ENCODE assay signal across 15 cellular contexts in the genomic region with DNA sequence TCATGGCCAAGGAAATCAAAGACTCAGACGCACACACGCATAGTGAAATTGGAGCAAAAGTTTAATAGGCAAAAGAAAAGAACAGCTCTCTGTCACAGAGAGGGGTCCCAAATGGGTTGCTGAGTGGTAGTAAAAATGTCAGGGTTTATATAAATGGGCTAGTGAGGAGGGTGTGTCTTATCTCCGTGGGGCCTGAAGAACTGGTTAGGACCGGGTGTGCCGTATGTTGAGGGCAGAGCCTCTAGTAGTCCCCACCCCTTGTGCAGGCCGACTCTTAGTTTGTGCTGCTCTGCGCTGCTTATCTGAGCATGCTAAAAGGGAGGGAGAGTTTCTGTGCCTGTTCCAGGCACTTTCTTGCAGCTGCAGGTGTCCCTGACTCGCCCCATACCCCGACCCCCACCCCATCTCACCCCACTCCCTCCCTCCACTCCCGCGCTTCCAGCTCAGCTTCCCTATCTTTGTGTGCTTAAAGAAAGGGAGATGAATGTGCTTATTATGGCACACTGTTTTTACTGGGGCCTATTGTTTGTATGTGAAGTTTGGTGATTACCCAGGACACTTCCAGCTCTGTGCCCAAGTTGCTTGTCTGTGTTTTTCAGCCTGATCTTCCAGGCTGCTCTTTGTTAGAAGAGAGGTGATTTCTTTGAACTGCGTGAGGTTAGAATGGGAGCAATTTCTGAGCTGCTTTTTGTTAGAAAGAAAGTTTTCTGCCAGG.
DNase-seq lines count a peak whose midpoint lies in the region; ATAC-seq and TF ChIP-seq lines count a peak whose summit lies in the region.
"Had no signal": no experiment of that assay in that cellular context is flagged by ENCODE, and none has a peak within 500 bp of the region (broad histone marks: within the 10 kb centered on the region; RNA-seq: fewer than 3 reads in every experiment).

No MANE protein-coding gene starts in this region.

- H3F3A ChIP-seq in GM23338 (replicated peaks; ENCODE audit: low read depth): no peaks in the 10 kb centered on the region

- no peak overlapping the region for H3K27ac ChIP-seq in GM23338 (ENCODE audit: low read depth)
- no peak overlapping the region for H3K27ac ChIP-seq in right lobe of liver
- H3K27ac ChIP-seq: heart right ventricle had no signal

- H3K4me1 ChIP-seq in GM23338 (ENCODE audit: insufficient read depth): 0 out of 2 replicates have a peak, but pooled peaks cover 4% of the 10 kb centered on the region
- no peaks in the 10 kb centered on the region for H3K4me1 ChIP-seq in right lobe of liver
- H3K4me1 ChIP-seq: heart right ventricle had no signal

- no peak overlapping the region for H3K4me3 ChIP-seq in GM23338
- H3K4me3 ChIP-seq in right lobe of liver: no peak overlapping the region
- H3K4me3 ChIP-seq: heart right ventricle had no signal

- H3K4me3 Mint-ChIP-seq in GM23338 (no peak overlapping the region), progenitor cell of endocrine pancreas (ENCODE audit: low read depth) (peak overlapping the region; percentile 41)
- H3K4me3 Mint-ChIP-seq: activated CD4-positive, alpha-beta T cell treated with anti-CD3 and anti-CD28 coated beads, Interleukin-2, amount 10 ng/mL, durations not matched to agents 7 days and 5 days; activated T-cell treated with anti-CD3 and anti-CD28 coated beads, Interleukin-2, amount 50 U/mL, for 4 hours had no signal

- no peaks in the 10 kb centered on the region for H3K27me3 ChIP-seq in GM23338 (ENCODE audit: insufficient read depth)
- no peaks in the 10 kb centered on the region for H3K27me3 ChIP-seq in right lobe of liver
- H3K27me3 ChIP-seq: heart right ventricle had no signal

- H3K79me2 ChIP-seq in GM23338 (replicated peaks; ENCODE audit: insufficient read depth): no peaks in the 10 kb centered on the region

- H3K9me3 ChIP-seq in right lobe of liver: no peaks in the 10 kb centered on the region

- H3K27me3 Mint-ChIP-seq in GM23338 (ENCODE audit: insufficient read depth, low read depth, poor library complexity): peaks cover 3% of the 10 kb centered on the region
- no peaks in the 10 kb centered on the region for H3K27me3 Mint-ChIP-seq in progenitor cell of endocrine pancreas
- H3K27me3 Mint-ChIP-seq: activated CD4-positive, alpha-beta T cell treated with anti-CD3 and anti-CD28 coated beads, Interleukin-2, amount 10 ng/mL, durations not matched to agents 7 days and 5 days had no signal

- H3K4me1 Mint-ChIP-seq in GM23338 (peaks cover 3% of the 10 kb centered on the region; the same call in 2 of the 3 replicates), progenitor cell of endocrine pancreas (ENCODE audit: low read depth) (peaks cover 27% of the 10 kb centered on the region)
- H3K4me1 Mint-ChIP-seq: activated CD4-positive, alpha-beta T cell treated with anti-CD3 and anti-CD28 coated beads, Interleukin-2, amount 10 ng/mL, durations not matched to agents 7 days and 5 days had no signal

- H3K9me3 Mint-ChIP-seq in GM23338: peaks cover 24% of the 10 kb centered on the region
- peaks cover 30% of the 10 kb centered on the region for H3K9me3 Mint-ChIP-seq in progenitor cell of endocrine pancreas (ENCODE audit: low read depth)

- intact Hi-C loops in right lobe of liver (cut with DNase I): loop anchor here in 1 of 2 donors (5.0 kb wide), 1 partner anchor 271 kb away; no protein-coding TSS in a partner anchor

- peak overlapping the region; percentile 40; the same call in 1 of the 2 replicates for H3K4me2 ChIP-seq in GM23338

- 0 out of 2 replicates have a peak, but pooled peaks cover 3% of the 10 kb centered on the region for H3K36me3 ChIP-seq in GM23338 (ENCODE audit: insufficient read depth)
- H3K36me3 ChIP-seq in right lobe of liver: no peaks in the 10 kb centered on the region
- H3K36me3 ChIP-seq: heart right ventricle had no signal

- TF ChIP-seq POLR2A in right lobe of liver (IDR thresholded peaks at IDR 0.05): no peak

- in situ Hi-C loops in G401 (cut with HindIII; ENCODE audit: low sequenced_read_pairs): no loop called here

- ATAC-seq in GM23338: peak; percentile 90
- no peak for ATAC-seq in right lobe of liver
- ATAC-seq: activated T-cell treated with anti-CD3 and anti-CD28 coated beads, Interleukin-2, amount 50 U/mL, for 4 hours; HCT116 had no signal

- peak overlapping the region; percentile 95 for H2AFZ ChIP-seq in GM23338

- H3K27ac Mint-ChIP-seq in GM23338 (0 out of 2 replicates have a peak overlapping the region, but pooled peaks have one; percentile 42), progenitor cell of endocrine pancreas (peak overlapping the region; percentile 97)
- H3K27ac Mint-ChIP-seq: activated CD4-positive, alpha-beta T cell treated with anti-CD3 and anti-CD28 coated beads, Interleukin-2, amount 10 ng/mL, durations not matched to agents 7 days and 5 days had no signal

- H3K36me3 Mint-ChIP-seq in GM23338 (ENCODE audit: low read depth) (peaks cover 14% of the 10 kb centered on the region; the same call in 2 of the 3 replicates), progenitor cell of endocrine pancreas (ENCODE audit: insufficient read depth) (peaks cover 12% of the 10 kb centered on the region)

- TF ChIP-seq CTCF in GM23338 (conservative IDR thresholded peaks at IDR 0.05; ENCODE audit: low read depth in 2 of 2) (no peak), progenitor cell of endocrine pancreas (IDR thresholded peaks at IDR 0.05; ENCODE audit: unreplicated experiment) (no peak), right lobe of liver (IDR thresholded peaks at IDR 0.05) (no peak)

- DNase-seq in GM23338 (ENCODE audit: low spot score) (peak; percentile 41), NCI-H748 treated with DMSO at 0.1 percent for 48 hours (lab: John Stamatoyannopoulos, UW) (peak; percentile 7), iPS-NIHi7 (ENCODE audit: extremely low spot score) (peak; percentile 13), progenitor cell of endocrine pancreas (ENCODE audit: low spot score, unreplicated experiment) (peak; percentile 41), G401 (ENCODE audit: low spot score) (no peak), SHP77 (lab: John Stamatoyannopoulos, UW) (no peak), right lobe of liver (no peak)
- DNase-seq in stimulated activated CD4-positive, alpha-beta T cell treated with anti-CD3 and anti-CD28 coated beads, Interleukin-4, amount 100 ng/mL, for 24 hours: no peak
- DNase-seq: activated CD4-positive, alpha-beta T cell treated with anti-CD3 and anti-CD28 coated beads, Interleukin-2, amount 10 ng/mL, durations not matched to agents 7 days and 5 days; activated T-cell treated with anti-CD3 and anti-CD28 coated beads, Interleukin-2, amount 50 U/mL, for 4 hours; heart right ventricle; NCI-H2081 treated with DMSO at 0.1 percent for 48 hours; SIG-M5; T-helper 9 cell had no signal

- WGBS in right lobe of liver (ENCODE audit: insufficient coverage, low coverage, low lambda C conversion rate, missing lambda C conversion rate): 76% methylated on average over 5 of the region's 12 CpGs

- H4K20me1 ChIP-seq in GM23338 (replicated peaks; ENCODE audit: insufficient read depth): no peaks in the 10 kb centered on the region

- no peaks in the 10 kb centered on the region for H3K9me2 ChIP-seq in GM23338 (ENCODE audit: insufficient read depth)

TF ChIP-seq in GM23338, 12 proteins besides CTCF, POLR2A, EP300 and RAD21:
- TF ChIP-seq, protein P1, sequence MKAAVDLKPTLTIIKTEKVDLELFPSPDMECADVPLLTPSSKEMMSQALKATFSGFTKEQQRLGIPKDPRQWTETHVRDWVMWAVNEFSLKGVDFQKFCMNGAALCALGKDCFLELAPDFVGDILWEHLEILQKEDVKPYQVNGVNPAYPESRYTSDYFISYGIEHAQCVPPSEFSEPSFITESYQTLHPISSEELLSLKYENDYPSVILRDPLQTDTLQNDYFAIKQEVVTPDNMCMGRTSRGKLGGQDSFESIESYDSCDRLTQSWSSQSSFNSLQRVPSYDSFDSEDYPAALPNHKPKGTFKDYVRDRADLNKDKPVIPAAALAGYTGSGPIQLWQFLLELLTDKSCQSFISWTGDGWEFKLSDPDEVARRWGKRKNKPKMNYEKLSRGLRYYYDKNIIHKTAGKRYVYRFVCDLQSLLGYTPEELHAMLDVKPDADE (IDR thresholded peaks at IDR 0.05): no peak
- TF ChIP-seq EZH2 (IDR thresholded peaks at IDR 0.05; ENCODE audit: low read depth, unreplicated experiment): no peak
- TF ChIP-seq POLR2AphosphoS5 (IDR thresholded peaks at IDR 0.05; ENCODE audit: low read depth): no peak
- TF ChIP-seq NANOG (IDR thresholded peaks at IDR 0.05; ENCODE audit: borderline replicate concordance): no peak
- no peak for TF ChIP-seq JUNB (IDR thresholded peaks at IDR 0.05; ENCODE audit: unreplicated experiment)
- no peak for TF ChIP-seq CREB1 (CRISPR knock-in tag; IDR thresholded peaks at IDR 0.05; ENCODE audit: low read depth)
- TF ChIP-seq, protein P2, sequence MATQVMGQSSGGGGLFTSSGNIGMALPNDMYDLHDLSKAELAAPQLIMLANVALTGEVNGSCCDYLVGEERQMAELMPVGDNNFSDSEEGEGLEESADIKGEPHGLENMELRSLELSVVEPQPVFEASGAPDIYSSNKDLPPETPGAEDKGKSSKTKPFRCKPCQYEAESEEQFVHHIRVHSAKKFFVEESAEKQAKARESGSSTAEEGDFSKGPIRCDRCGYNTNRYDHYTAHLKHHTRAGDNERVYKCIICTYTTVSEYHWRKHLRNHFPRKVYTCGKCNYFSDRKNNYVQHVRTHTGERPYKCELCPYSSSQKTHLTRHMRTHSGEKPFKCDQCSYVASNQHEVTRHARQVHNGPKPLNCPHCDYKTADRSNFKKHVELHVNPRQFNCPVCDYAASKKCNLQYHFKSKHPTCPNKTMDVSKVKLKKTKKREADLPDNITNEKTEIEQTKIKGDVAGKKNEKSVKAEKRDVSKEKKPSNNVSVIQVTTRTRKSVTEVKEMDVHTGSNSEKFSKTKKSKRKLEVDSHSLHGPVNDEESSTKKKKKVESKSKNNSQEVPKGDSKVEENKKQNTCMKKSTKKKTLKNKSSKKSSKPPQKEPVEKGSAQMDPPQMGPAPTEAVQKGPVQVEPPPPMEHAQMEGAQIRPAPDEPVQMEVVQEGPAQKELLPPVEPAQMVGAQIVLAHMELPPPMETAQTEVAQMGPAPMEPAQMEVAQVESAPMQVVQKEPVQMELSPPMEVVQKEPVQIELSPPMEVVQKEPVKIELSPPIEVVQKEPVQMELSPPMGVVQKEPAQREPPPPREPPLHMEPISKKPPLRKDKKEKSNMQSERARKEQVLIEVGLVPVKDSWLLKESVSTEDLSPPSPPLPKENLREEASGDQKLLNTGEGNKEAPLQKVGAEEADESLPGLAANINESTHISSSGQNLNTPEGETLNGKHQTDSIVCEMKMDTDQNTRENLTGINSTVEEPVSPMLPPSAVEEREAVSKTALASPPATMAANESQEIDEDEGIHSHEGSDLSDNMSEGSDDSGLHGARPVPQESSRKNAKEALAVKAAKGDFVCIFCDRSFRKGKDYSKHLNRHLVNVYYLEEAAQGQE (IDR thresholded peaks at IDR 0.05; ENCODE audit: unreplicated experiment): no peak
- no peak for TF ChIP-seq ZNF114 (CRISPR knock-in tag; IDR thresholded peaks at IDR 0.05)
- TF ChIP-seq STAT1 (IDR thresholded peaks at IDR 0.05; ENCODE audit: unreplicated experiment): no peak
- no peak for TF ChIP-seq EZH2phosphoT487 (IDR thresholded peaks at IDR 0.05; ENCODE audit: unreplicated experiment)

Comparison
In these comparisons a context has a peak if more than half of its experiments do, and no peak if none do; other contexts are left out.
1. DNase-seq: peak in GM23338 (single experiment), NCI-H748 treated with DMSO at 0.1 percent for 48 hours (single experiment), iPS-NIHi7 (single experiment) and progenitor cell of endocrine pancreas (single experiment); none in stimulated activated CD4-positive, alpha-beta T cell treated with anti-CD3 and anti-CD28 coated beads, Interleukin-4, amount 100 ng/mL, for 24 hours (single experiment), G401 (single experiment), SHP77 (0 of 2) and right lobe of liver (0 of 3).